ENCODE assay signal across 11 cellular contexts in the genomic region with DNA sequence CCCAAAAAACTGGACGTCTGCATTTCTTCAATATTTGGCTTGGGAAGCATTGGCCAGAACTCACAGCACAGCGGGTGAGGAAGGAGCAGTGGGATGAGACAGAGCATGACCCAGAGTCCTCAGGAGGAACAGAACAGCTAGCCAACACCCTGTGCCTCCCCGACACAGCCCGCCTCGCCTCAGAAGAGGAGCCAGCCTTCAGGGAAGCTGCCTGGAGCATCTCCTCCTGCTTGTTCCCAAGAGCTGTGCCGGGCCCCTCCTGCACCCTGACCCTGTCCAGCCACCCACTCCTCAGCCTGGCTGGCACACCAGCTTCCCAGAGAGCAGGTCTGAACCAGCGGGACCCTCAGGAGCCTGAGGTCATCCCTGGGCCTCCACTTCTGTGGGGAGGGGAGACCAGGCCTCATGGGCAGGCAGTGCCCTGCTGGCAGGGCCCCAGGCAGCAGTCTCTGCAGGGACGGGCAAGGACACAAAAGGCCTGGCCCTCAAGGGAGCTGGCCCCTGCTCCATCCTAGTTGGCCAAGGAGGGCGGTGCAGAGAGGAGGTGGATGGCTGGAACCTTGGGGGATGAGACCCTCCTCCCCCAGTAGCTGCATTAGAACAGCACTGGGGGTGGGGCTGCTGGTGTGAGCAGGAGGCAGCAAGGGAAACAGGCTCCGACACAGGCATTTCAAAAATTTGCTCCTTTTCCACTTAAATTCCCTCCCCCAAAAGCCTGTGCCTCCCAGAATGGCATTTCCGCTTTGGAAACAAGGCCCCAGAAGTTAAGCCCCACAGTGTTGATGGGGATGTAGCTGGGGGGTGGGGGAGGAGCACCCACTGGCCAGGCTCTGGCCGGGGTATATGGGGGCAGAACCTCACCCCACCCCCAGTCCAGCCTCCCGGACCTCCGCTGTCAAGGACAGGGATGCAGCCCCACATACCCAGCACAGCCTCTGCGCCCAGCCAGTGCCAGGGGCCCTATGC. TPM values are rescaled to one million over a fixed set of nuclear protein-coding genes. Genes with fewer than 3 reads are reported as not detected.
DNase-seq lines count a peak whose midpoint lies in the region; ATAC-seq and TF ChIP-seq lines count a peak whose summit lies in the region.
"Had no signal": no experiment of that assay in that cellular context is flagged by ENCODE, and none has a peak within 500 bp of the region (broad histone marks: within the 10 kb centered on the region; RNA-seq: fewer than 3 reads in every experiment).

No MANE protein-coding gene starts in this region.

- H3K9me3 ChIP-seq in gastrocnemius medialis: no peaks in the 10 kb centered on the region

- intact Hi-C loops in gastrocnemius medialis (cut with DNase I; ENCODE audit: low total_unique reads): no loop called here

- no peak overlapping the region for H3K4me3 ChIP-seq in gastrocnemius medialis

- peaks cover 87 to 90% of the 10 kb centered on the region in 2 donors for H3K4me1 ChIP-seq in gastrocnemius medialis

- in situ Hi-C loops in G401 (cut with HindIII; ENCODE audit: low sequenced_read_pairs): no loop called here
- in situ Hi-C loops in gastrocnemius medialis (cut with MboI; ENCODE audit: low sequenced_read_pairs in 4 of 4): no loop called here

- ATAC-seq in gastrocnemius medialis: no peak
- ATAC-seq in omental fat pad (ENCODE audit: low FRiP score): no peak
- no peak for ATAC-seq in HG02981 (IDR thresholded peaks at IDR 0.05; ENCODE audit: unreplicated experiment)
- ATAC-seq: activated CD8-positive, alpha-beta memory T cell treated with anti-CD3 and anti-CD28 coated beads, Interleukin-2, amount 10 ng/mL, durations not matched to agents 7 days and 5 days had no signal

- no peaks in the 10 kb centered on the region for H3K36me3 ChIP-seq in gastrocnemius medialis

- DNase-seq in G401 (ENCODE audit: low spot score): peak; percentile 60
- DNase-seq in astrocyte of the hippocampus (ENCODE audit: low read depth, low spot score): peak; percentile 87
- peak; percentile 99 for DNase-seq in iPS DF 19.7 (ENCODE audit: low read depth, low spot score)
- DNase-seq in gastrocnemius medialis: peak in 1 of 2 donors; percentile 36
- no peak for DNase-seq in NCI-H2107 (lab: John Stamatoyannopoulos, UW)
- DNase-seq in omental fat pad (ENCODE audit: low spot score): no peak
- no peak for DNase-seq in NCI-H2171 treated with DMSO at 0.1 percent for 48 hours (lab: John Stamatoyannopoulos, UW)
- DNase-seq: activated CD8-positive, alpha-beta memory T cell treated with anti-CD3 and anti-CD28 coated beads, Interleukin-2, amount 10 ng/mL, durations not matched to agents 7 days and 5 days; GF-D8; NCI-H2227 treated with DMSO at 0.1 percent for 48 hours had no signal

- TF ChIP-seq CTCF in gastrocnemius medialis (IDR thresholded peaks at IDR 0.05 in 4 of 5, conservative IDR thresholded peaks at IDR 0.05 in 1 of 5) (no peak), omental fat pad (IDR thresholded peaks at IDR 0.05) (no peak)

- peak overlapping the region; percentile 97 to 99 (median 98) for H3K27ac ChIP-seq in gastrocnemius medialis

- TF ChIP-seq POLR2A in gastrocnemius medialis (IDR thresholded peaks at IDR 0.05): no peak

- H3K27me3 ChIP-seq in gastrocnemius medialis: no peaks in the 10 kb centered on the region

RNA-seq across cellular contexts. Expression of gene BCAR1, which starts 1.8 kb away (rescaled TPM):
- total RNA-seq in G401 (2014; rRNA removed; shearing (Covaris generic)): 122 and 124 TPM in 2 replicates
- total RNA-seq in gastrocnemius medialis: 100 to 1,000 TPM; 101 to 153 (median 145) TPM
- total RNA-seq in omental fat pad: 10 to 100 TPM; 30.1 to 98.0 (median 38.0) TPM

RNA-seq across cellular contexts. Expression of gene CTRB1, which starts 34.4 kb away (rescaled TPM):
- not detected in 2 replicates for total RNA-seq in G401 (2014; rRNA removed; shearing (Covaris generic))
- total RNA-seq in gastrocnemius medialis (not detected), omental fat pad (under 1 TPM in 1 of 4 donors, not detected in 3; 0.69 TPM)
- total RNA-seq: activated CD8-positive, alpha-beta memory T cell treated with anti-CD3 and anti-CD28 coated beads, Interleukin-2, amount 10 ng/mL, durations not matched to agents 7 days and 5 days had no signal

RNA-seq across cellular contexts. Expression of gene CTRB2, which starts 46.3 kb away (rescaled TPM):
- not detected in 2 replicates for total RNA-seq in G401 (2014; rRNA removed; shearing (Covaris generic))
- 1 to 10 TPM in 1 of 4 donors, not detected in 3; 3.0 TPM for total RNA-seq in gastrocnemius medialis
- not detected for total RNA-seq in omental fat pad
- total RNA-seq: activated CD8-positive, alpha-beta memory T cell treated with anti-CD3 and anti-CD28 coated beads, Interleukin-2, amount 10 ng/mL, durations not matched to agents 7 days and 5 days had no signal

Comparison
In these comparisons a context has a peak if more than half of its experiments do, and no peak if none do; other contexts are left out.
1. DNase-seq: peak in G401 (single experiment), astrocyte of the hippocampus (single experiment) and iPS DF 19.7 (single experiment); none in NCI-H2107 (single experiment), omental fat pad (single experiment) and NCI-H2171 treated with DMSO at 0.1 percent for 48 hours (single experiment).